26 cellular contexts compared by ENCODE assay signal in the genomic region with DNA sequence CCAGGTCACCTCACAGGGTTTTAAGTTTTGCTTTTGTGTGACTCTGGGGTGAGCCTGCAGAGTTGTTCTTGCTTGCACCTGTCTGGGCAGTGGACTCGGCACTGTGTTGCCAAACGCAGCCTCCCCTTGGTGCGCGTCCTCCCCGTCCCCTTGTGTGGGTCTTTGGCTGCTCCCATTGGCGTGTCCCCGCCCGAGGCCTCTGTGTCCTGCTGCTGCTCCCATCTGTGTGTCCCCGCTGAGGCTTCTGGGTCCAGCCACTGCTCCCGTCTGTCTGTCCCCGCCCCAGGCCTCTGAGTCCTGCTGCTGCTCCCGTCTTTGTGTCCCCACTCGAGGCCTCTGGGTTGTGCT.
"Had no signal": no experiment of that assay in that cellular context is flagged by ENCODE, and none has a peak within 500 bp of the region (broad histone marks: within the 10 kb centered on the region; RNA-seq: fewer than 3 reads in every experiment).

No MANE protein-coding gene starts in this region.

- H3K27me3 ChIP-seq: brain microvascular endothelial cell, esophagus muscularis mucosa, foreskin keratinocyte, left lung, right lobe of liver, upper lobe of left lung had no signal

- H3K4me3 Mint-ChIP-seq: activated B cell treated with CpG ODN at 0.5 μM for 24 hours; activated CD4-positive, alpha-beta T cell treated with anti-CD3 and anti-CD28 coated beads for 36 hours; activated T-helper 1 cell treated with anti-CD3 and anti-CD28 coated beads, Interleukin-12 subunit alpha, Interleukin-12 subunit beta, Interleukin-2, Interleukin-4 antibody, amounts not matched to agents 30 ng/mL and 10 ng/mL and 1 ng/mL, durations not matched to agents 14 hours and 24 hours and 36 hours; stimulated activated memory B cell treated with anti-CD40 and anti-IgM and Interleukin-4, amounts not matched to agents 10 μg/mL and 1 μg/mL and 100 μg/mL, for 72 hours; stimulated activated naive CD8-positive, alpha-beta T cell treated with anti-CD3 and anti-CD28 coated beads, Interleukin-15, amount 100 ng/mL, for 72 hours; T-helper 17 cell had no signal

- H3K27me3 Mint-ChIP-seq: activated B cell treated with CpG ODN at 0.5 μM for 24 hours; activated CD4-positive, alpha-beta T cell treated with anti-CD3 and anti-CD28 coated beads for 36 hours; stimulated activated memory B cell treated with anti-CD40 and anti-IgM and Interleukin-4, amounts not matched to agents 10 μg/mL and 1 μg/mL and 100 μg/mL, for 72 hours; stimulated activated naive CD8-positive, alpha-beta T cell treated with anti-CD3 and anti-CD28 coated beads, Interleukin-15, amount 100 ng/mL, for 72 hours; T-helper 17 cell had no signal

- H2AFZ ChIP-seq: parathyroid adenoma had no signal

- H3K9ac ChIP-seq: parathyroid adenoma had no signal

- H3K27ac ChIP-seq: brain microvascular endothelial cell, esophagus muscularis mucosa, foreskin keratinocyte, left lung, parathyroid adenoma, right lobe of liver, upper lobe of left lung had no signal

- H3K4me3 ChIP-seq: esophagus muscularis mucosa, left lung, lung, right lobe of liver, upper lobe of left lung had no signal

- H3K27ac Mint-ChIP-seq: activated B cell treated with CpG ODN at 0.5 μM for 24 hours; activated CD4-positive, alpha-beta T cell treated with anti-CD3 and anti-CD28 coated beads for 36 hours; activated T-helper 1 cell treated with anti-CD3 and anti-CD28 coated beads, Interleukin-12 subunit alpha, Interleukin-12 subunit beta, Interleukin-2, Interleukin-4 antibody, amounts not matched to agents 30 ng/mL and 10 ng/mL and 1 ng/mL, durations not matched to agents 14 hours and 24 hours and 36 hours; stimulated activated memory B cell treated with anti-CD40 and anti-IgM and Interleukin-4, amounts not matched to agents 10 μg/mL and 1 μg/mL and 100 μg/mL, for 72 hours; T-helper 17 cell had no signal

- H3K4me1 Mint-ChIP-seq: activated B cell treated with CpG ODN at 0.5 μM for 24 hours; activated CD4-positive, alpha-beta T cell treated with anti-CD3 and anti-CD28 coated beads for 36 hours; T-helper 17 cell had no signal

- H3K4me1 ChIP-seq: esophagus muscularis mucosa, foreskin keratinocyte, left lung, parathyroid adenoma, right lobe of liver, upper lobe of left lung had no signal

- H3K9me3 ChIP-seq: esophagus muscularis mucosa, left lung, right lobe of liver, upper lobe of left lung had no signal

- DNase-seq: activated B cell treated with CpG ODN at 0.5 μM for 24 hours; activated CD4-positive, alpha-beta T cell treated with anti-CD3 and anti-CD28 coated beads for 36 hours; activated CD8-positive, alpha-beta memory T cell treated with anti-CD3 and anti-CD28 coated beads, Interleukin-2, amount 50 U/mL, for 4 hours; activated effector memory CD4-positive, alpha-beta T cell treated with anti-CD3 and anti-CD28 coated beads, Interleukin-2, amount 50 U/mL, for 16 hours; activated naive CD4-positive, alpha-beta T cell treated with anti-CD3 and anti-CD28 coated beads, Interleukin-2, amount 50 U/mL, for 16 hours; activated T-cell treated with anti-CD3 and anti-CD28 coated beads, Interleukin-2, amount 50 U/mL, for 1 hour; amniotic stem cell; brain microvascular endothelial cell; caudate nucleus; foreskin keratinocyte; kidney glomerular epithelial cell; mesendoderm; occipital lobe; right lobe of liver; small intestine; stimulated activated CD4-positive, alpha-beta T cell treated with anti-CD3 and anti-CD28 coated beads, Interleukin-4, amount 100 ng/mL, for 24 hours; stimulated activated naive CD8-positive, alpha-beta T cell treated with anti-CD3 and anti-CD28 coated beads, Interleukin-15, amount 100 ng/mL, for 72 hours; substantia nigra; T-helper 17 cell; upper lobe of left lung had no signal
